In genomic region chr15:71440479-71441071, GRCh38 we compare ENCODE assay signal across 9 cellular contexts.
DNase-seq lines count a peak whose midpoint lies in the region; ATAC-seq and TF ChIP-seq lines count a peak whose summit lies in the region.
"Had no signal": no experiment of that assay in that cellular context is flagged by ENCODE, and none has a peak within 500 bp of the region (broad histone marks: within the 10 kb centered on the region; RNA-seq: fewer than 3 reads in every experiment).

No MANE protein-coding gene starts in this region.

- H3K4me1 ChIP-seq in HCT116 (ENCODE audit: control insufficient read depth in 1 of 2, insufficient read depth in 2 of 2, low read length in 2 of 2) = peaks cover 46 to 51% of the 10 kb centered on the region in 2 experiments

- H3K36me3 ChIP-seq in HCT116 (ENCODE audit: control insufficient read depth in 1 of 2, insufficient read depth in 2 of 2, low read length in 2 of 2) = 0 out of 4 replicates have a peak, but pooled peaks cover 0 to 3% of the 10 kb centered on the region in 2 experiments

- intact Hi-C loops in HCT116 (cut with micrococcal nuclease) = loop anchor here (1.0 to 2.0 kb wide), 6 partner anchors 54 to 548 kb away; partner anchors contain the start of genes LRRC49, THAP10 and THSD4
- intact Hi-C loops in activated naive CD4-positive, alpha-beta T cell treated with anti-CD3 and anti-CD28 coated beads for 36 hours (cut with micrococcal nuclease) = loop anchor here (1.0 to 5.0 kb wide), 5 partner anchors 325 to 768 kb away; partner anchors contain the start of gene THSD4

- peak; percentile 43; the same call in 1 of the 2 replicates for ATAC-seq in HCT116
- ATAC-seq in GM21825 (IDR thresholded peaks at IDR 0.05; ENCODE audit: unreplicated experiment) = no peak
- ATAC-seq in GM19397 (IDR thresholded peaks at IDR 0.05; ENCODE audit: unreplicated experiment) = no peak

- RAD21 ChIA-PET in HCT116 (lab: Charles Lee; ENCODE audit: low non-redundant PET in 1 of 2, low total read pairs in 2 of 2, uncharacterized antibody in 2 of 2, unreplicated experiment in 2 of 2) = interaction anchor here (0.5 to 1.4 kb wide), 5 partner anchors 54 to 430 kb away, joined by 3 to 8 read pairs (median 4); no protein-coding TSS in a partner anchor

- POLR2A ChIA-PET in HCT116 (lab: Charles Lee) = no interaction called here

- no peaks in the 10 kb centered on the region for H3K9me3 Mint-ChIP-seq in activated naive CD4-positive, alpha-beta T cell treated with anti-CD3 and anti-CD28 coated beads for 36 hours
- H3K9me3 Mint-ChIP-seq: central memory CD8-positive, alpha-beta T cell had no signal

- peaks cover 0 to 5% of the 10 kb centered on the region in 2 experiments; a peak in 1 of 4 replicates for H3K9me3 ChIP-seq in HCT116 (ENCODE audit: control insufficient read depth in 1 of 2, insufficient read depth in 1 of 2, low read depth in 1 of 2, low read length in 2 of 2)

- no peak overlapping the region for H3K4me2 ChIP-seq in HCT116 (ENCODE audit: low read length)

- H3K36me3 Mint-ChIP-seq in activated naive CD4-positive, alpha-beta T cell treated with anti-CD3 and anti-CD28 coated beads for 36 hours (ENCODE audit: low read depth) = no peaks in the 10 kb centered on the region

- DNase-seq in AG10803 (ENCODE audit: low read depth) = peak; percentile 74
- DNase-seq in HCT116 (ENCODE audit: low read depth, low spot score) = peak; percentile 68
- DNase-seq in NCI-H748 treated with DMSO at 0.1 percent for 48 hours (lab: John Stamatoyannopoulos, UW) = peak; percentile 59
- DNase-seq in cerebellum (ENCODE audit: low spot score) = peak; percentile 54
- peak; percentile 77 to 83 for DNase-seq in lung microvascular endothelial cell (ENCODE audit: low read depth in 2 of 2)
- DNase-seq in activated naive CD4-positive, alpha-beta T cell treated with anti-CD3 and anti-CD28 coated beads for 36 hours = no peak

- no peaks in the 10 kb centered on the region for H3K4me1 Mint-ChIP-seq in activated naive CD4-positive, alpha-beta T cell treated with anti-CD3 and anti-CD28 coated beads for 36 hours (ENCODE audit: low read depth)
- H3K4me1 Mint-ChIP-seq: central memory CD8-positive, alpha-beta T cell had no signal

- no peaks in the 10 kb centered on the region for H3K79me2 ChIP-seq in HCT116 (ENCODE audit: insufficient read depth, low read length)

- H3K27me3 Mint-ChIP-seq in activated naive CD4-positive, alpha-beta T cell treated with anti-CD3 and anti-CD28 coated beads for 36 hours (ENCODE audit: low read depth) = no peaks in the 10 kb centered on the region

- TF ChIP-seq RAD21 in HCT116 (IDR thresholded peaks at IDR 0.05; ENCODE audit: low read depth) = peak; percentile 88

- no peak overlapping the region for H3K27ac Mint-ChIP-seq in activated naive CD4-positive, alpha-beta T cell treated with anti-CD3 and anti-CD28 coated beads for 36 hours

- no peak overlapping the region for H3K4me3 Mint-ChIP-seq in activated naive CD4-positive, alpha-beta T cell treated with anti-CD3 and anti-CD28 coated beads for 36 hours
- H3K4me3 Mint-ChIP-seq: central memory CD8-positive, alpha-beta T cell had no signal

- H3K4me3 ChIP-seq in AG10803 (ENCODE audit: low read length) (no peak overlapping the region), HCT116 (replicated peaks in 1 of 2; ENCODE audit: low read depth in 1 of 2, low read length in 2 of 2) (no peak overlapping the region)

- peak; percentile 70 for TF ChIP-seq CTCF in AG10803 (conservative IDR thresholded peaks at IDR 0.05; ENCODE audit: low read length)
- peak; percentile 22 to 79 (median 68); a peak in 4 of 6 replicates for TF ChIP-seq CTCF in HCT116 (IDR thresholded peaks at IDR 0.05 in 2 of 3, conservative IDR thresholded peaks at IDR 0.05 in 1 of 3; ENCODE audit: borderline replicate concordance in 1 of 3, insufficient read depth in 1 of 3, low read depth in 2 of 3, low read length in 2 of 3)

- no peak for TF ChIP-seq POLR2A in HCT116 (IDR thresholded peaks at IDR 0.05; ENCODE audit: borderline replicate concordance, extremely low read depth, insufficient read depth, insufficient read length)

- H3K27ac ChIP-seq in HCT116 (ENCODE audit: low read depth, low read length) = no peak overlapping the region

- no peaks in the 10 kb centered on the region for H4K20me1 ChIP-seq in HCT116 (ENCODE audit: insufficient read depth)

- H2AFZ ChIP-seq in HCT116 (ENCODE audit: low read depth, low read length, poor library complexity, severe bottlenecking) = no peak overlapping the region

- H3K27me3 ChIP-seq in HCT116 (ENCODE audit: insufficient read depth, low read length) = no peaks in the 10 kb centered on the region

- CTCF ChIA-PET in HCT116 (lab: Charles Lee) = interaction anchor here (0.5 to 2.9 kb wide), 17 partner anchors 11 to 718 kb away, joined by 3 to 48 read pairs (median 4); no protein-coding TSS in a partner anchor
- CTCF ChIA-PET in activated naive CD4-positive, alpha-beta T cell treated with anti-CD3 and anti-CD28 coated beads for 36 hours (lab: Charles Lee) = interaction anchor here (0.6 to 2.9 kb wide), 9 partner anchors 9 to 767 kb away, joined by 3 to 19 read pairs (median 3); partner anchors contain the start of gene THSD4

- no TSS peak for BruUV-seq in HCT116 (replicated peaks; lab: Mats Ljungman, UMichigan)

- no peaks in the 10 kb centered on the region for H3K9me2 ChIP-seq in HCT116 (ENCODE audit: insufficient read depth)

- H3K9ac ChIP-seq in HCT116 (ENCODE audit: low read length) = no peak overlapping the region

TF ChIP-seq in HCT116, 20 proteins besides CTCF, POLR2A, EP300 and RAD21:
- TF ChIP-seq ZNF274 (IDR thresholded peaks at IDR 0.05; ENCODE audit: low read depth, low read length) = no peak
- TF ChIP-seq ATF3 (IDR thresholded peaks at IDR 0.05) = no peak
- TF ChIP-seq MAX (IDR thresholded peaks at IDR 0.05) = no peak
- no peak for TF ChIP-seq TCF7L2 (IDR thresholded peaks at IDR 0.05; ENCODE audit: borderline replicate concordance, extremely low read depth, insufficient read depth, insufficient read length)
- no peak for TF ChIP-seq REST (IDR thresholded peaks at IDR 0.05; ENCODE audit: low read depth)
- no peak for TF ChIP-seq FOSL1 (IDR thresholded peaks at IDR 0.05; ENCODE audit: low read depth)
